In genomic region chr1:11320153-11320936, GRCh38 we compare ENCODE assay signal across 9 cellular contexts. TPM values are rescaled to one million over a fixed set of nuclear protein-coding genes. Genes with fewer than 3 reads are reported as not detected.
A peak's percentile ranks its signal among the peaks of the same experiment; 100 is the strongest.
DNase-seq lines count a peak whose midpoint lies in the region; ATAC-seq, FAIRE-seq and TF ChIP-seq lines count a peak whose summit lies in the region.
"Had no signal": no experiment of that assay in that cellular context is flagged by ENCODE, and none has a peak within 500 bp of the region (broad histone marks: within the 10 kb centered on the region; RNA-seq: fewer than 3 reads in every experiment).

No MANE protein-coding gene starts in this region.

- DNase-seq in SKM-1 treated with dmso at 0.1 percent for 144 hours (lab: John Stamatoyannopoulos, UW; ENCODE audit: unreplicated experiment) = peak; percentile 1
- DNase-seq in SKM-1 (lab: John Stamatoyannopoulos, UW; ENCODE audit: unreplicated experiment) = no peak
- DNase-seq in T-helper 2 cell = peak in 3 of 5 experiments; percentile 7 to 18 (median 10)
- DNase-seq in bronchial epithelial cell (ENCODE audit: low read depth) = no peak
- DNase-seq in osteoblast (ENCODE audit: insufficient read length, low spot score, missing footprints) = peak; percentile 78

- no peak for ATAC-seq in gastroesophageal sphincter
- no peak for ATAC-seq in HG03354 (IDR thresholded peaks at IDR 0.05; ENCODE audit: poor library complexity, severe bottlenecking, unreplicated experiment)
- no peak for ATAC-seq in GM21447 (IDR thresholded peaks at IDR 0.05; ENCODE audit: unreplicated experiment)

- H2AFZ ChIP-seq in osteoblast (ENCODE audit: low read length) = no peak overlapping the region

- H3K4me2 ChIP-seq in osteoblast (ENCODE audit: insufficient read depth, low read length) = no peak overlapping the region

- H3K9me3 ChIP-seq in osteoblast (ENCODE audit: low read depth, low read length) (no peaks in the 10 kb centered on the region), gastroesophageal sphincter (no peaks in the 10 kb centered on the region)

- no peaks in the 10 kb centered on the region for H3K79me2 ChIP-seq in osteoblast (ENCODE audit: insufficient read depth, low read length)

- H3K4me1 ChIP-seq in osteoblast (ENCODE audit: insufficient read depth, low read length) (peaks cover 3% of the 10 kb centered on the region), gastroesophageal sphincter (no peaks in the 10 kb centered on the region)

- FAIRE-seq in bronchial epithelial cell (lab: Jason Lieb, UNC) = no peak

- H3K4me3 ChIP-seq in bronchial epithelial cell (ENCODE audit: low read depth, low read length) = no peak overlapping the region
- no peak overlapping the region for H3K4me3 ChIP-seq in osteoblast (ENCODE audit: insufficient read depth, low read length)
- no peak overlapping the region for H3K4me3 ChIP-seq in gastroesophageal sphincter
- H3K4me3 ChIP-seq: skin epidermis had no signal

- no peak for TF ChIP-seq EP300 in gastroesophageal sphincter (IDR thresholded peaks at IDR 0.05)

- no peak for TF ChIP-seq POLR2A in gastroesophageal sphincter (IDR thresholded peaks at IDR 0.05)

- WGBS in gastroesophageal sphincter (ENCODE audit: low coverage in 1 of 2), 2 donors = 21% methylated on average over 6 of the region's 15 CpGs; no CpG with 5 or more reads in 1 of the 2 donors

- H3K36me3 ChIP-seq in bronchial epithelial cell (ENCODE audit: control insufficient read depth, insufficient read depth, low read length) = no peaks in the 10 kb centered on the region
- no peaks in the 10 kb centered on the region for H3K36me3 ChIP-seq in osteoblast (ENCODE audit: insufficient read depth, low read length)
- H3K36me3 ChIP-seq in gastroesophageal sphincter = no peaks in the 10 kb centered on the region

- H3K27ac ChIP-seq in osteoblast (ENCODE audit: low read depth, low read length) = no peak overlapping the region
- H3K27ac ChIP-seq in gastroesophageal sphincter = no peak overlapping the region
- H3K27ac ChIP-seq: skin epidermis had no signal

- H3K27me3 ChIP-seq in bronchial epithelial cell (ENCODE audit: control insufficient read depth, insufficient read depth, low read length) = no peaks in the 10 kb centered on the region
- peaks cover 4% of the 10 kb centered on the region for H3K27me3 ChIP-seq in osteoblast (ENCODE audit: insufficient read depth, low read length)
- peaks cover 58% of the 10 kb centered on the region for H3K27me3 ChIP-seq in gastroesophageal sphincter

- H4K20me1 ChIP-seq in osteoblast (ENCODE audit: insufficient read depth, low read length) = no peaks in the 10 kb centered on the region

- TF ChIP-seq CTCF in bronchial epithelial cell (IDR thresholded peaks at IDR 0.05; ENCODE audit: insufficient read depth, low read length, severe bottlenecking) = peak; percentile 70
- TF ChIP-seq CTCF in osteoblast (IDR thresholded peaks at IDR 0.05; ENCODE audit: extremely low read depth, low read depth, low read length) = peak; percentile 51
- TF ChIP-seq CTCF in gastroesophageal sphincter (IDR thresholded peaks at IDR 0.05) = peak in 1 of 4 experiments; percentile 21

RNA-seq across cellular contexts. Expression of gene UBIAD1, which starts 47.3 kb away (rescaled TPM):
- total RNA-seq in bronchial epithelial cell (6.7 and 11.1 TPM in 2 replicates), osteoblast (10.5 and 11.8 TPM in 2 replicates), gastroesophageal sphincter (10 to 100 TPM; 11.7 to 16.3 (median 14.0) TPM)

RNA-seq across cellular contexts. Expression of gene MTOR, which starts 58.0 kb away (rescaled TPM):
- total RNA-seq in bronchial epithelial cell (31.9 and 37.6 TPM in 2 replicates), osteoblast (26.5 and 34.0 TPM in 2 replicates), gastroesophageal sphincter (10 to 100 TPM; 32.4 to 55.4 (median 42.5) TPM)

Comparison
In these comparisons a context has a peak if more than half of its experiments do, and no peak if none do; other contexts are left out.
1. DNase-seq: peak in SKM-1 treated with dmso at 0.1 percent for 144 hours (single experiment), T-helper 2 cell (3 of 5) and osteoblast (single experiment); none in SKM-1 (single experiment) and bronchial epithelial cell (single experiment).